ENCODE assay signal across 1 cellular context in genomic region chr20:266604-267562, GRCh38.
A peak's percentile ranks its signal among the peaks of the same experiment; 100 is the strongest.
TF ChIP-seq lines count a peak whose summit lies in the region.

No MANE protein-coding gene starts in this region.

TF ChIP-seq in H1, 55 proteins besides CTCF, POLR2A, EP300 and RAD21:
- TF ChIP-seq CHD7 (IDR thresholded peaks at IDR 0.05; ENCODE audit: insufficient replicate concordance, low read length) (no peak), RFX5 (IDR thresholded peaks at IDR 0.05; ENCODE audit: borderline replicate concordance, low read depth, low read length) (0 out of 2 replicates have a peak, but pooled peaks have one; percentile 46), MAFK (IDR thresholded peaks at IDR 0.05; ENCODE audit: low read depth, low read length) (no peak), ATF2 (IDR thresholded peaks at IDR 0.05; ENCODE audit: low read length) (no peak), E2F6 (IDR thresholded peaks at IDR 0.05) (peak; percentile 90), RXRA (IDR thresholded peaks at IDR 0.05; ENCODE audit: insufficient read depth, low read depth, low read length) (no peak), SP1 (IDR thresholded peaks at IDR 0.05; ENCODE audit: low read depth, low read length) (peak; percentile 43; the same call in 1 of the 2 replicates), SIRT6 (IDR thresholded peaks at IDR 0.05; ENCODE audit: low read length) (no peak), CBX5 (IDR thresholded peaks at IDR 0.05; ENCODE audit: low read depth, low read length) (no peak), HDAC6 (IDR thresholded peaks at IDR 0.05; ENCODE audit: low read depth, low read length) (no peak), TBP (IDR thresholded peaks at IDR 0.05; ENCODE audit: low read depth, low read length) (peak; percentile 82), PHF8 (conservative IDR thresholded peaks at IDR 0.05; ENCODE audit: low read depth, low read length) (peak; percentile 64; the same call in 1 of the 2 replicates), TAF1 (IDR thresholded peaks at IDR 0.05; ENCODE audit: low read depth, low read length) (peak; percentile 89), RBBP5 (IDR thresholded peaks at IDR 0.05; ENCODE audit: borderline replicate concordance, low read depth, low read length) (0 out of 2 replicates have a peak, but pooled peaks have one; percentile 55), JUND (IDR thresholded peaks at IDR 0.05; ENCODE audit: low read length) (0 out of 2 replicates have a peak, but pooled peaks have one; percentile 30), KDM1A (IDR thresholded peaks at IDR 0.05; ENCODE audit: borderline replicate concordance, low read length) (no peak), ATF3 (IDR thresholded peaks at IDR 0.05; ENCODE audit: insufficient read depth, low read depth, low read length) (peak; percentile 64; the same call in 1 of the 2 replicates), CREB1 (IDR thresholded peaks at IDR 0.05) (peak; percentile 42; the same call in 1 of the 2 replicates), YY1 (IDR thresholded peaks at IDR 0.05; ENCODE audit: low read depth, low read length) (peak; percentile 43; the same call in 1 of the 2 replicates), CEBPB (IDR thresholded peaks at IDR 0.05; ENCODE audit: low read depth, low read length) (peak; percentile 60; the same call in 1 of the 2 replicates), BACH1 (IDR thresholded peaks at IDR 0.05; ENCODE audit: low read length) (0 out of 2 replicates have a peak, but pooled peaks have one; percentile 10), ASH2L (IDR thresholded peaks at IDR 0.05; ENCODE audit: low read length) (peak; percentile 44), BCL11A (IDR thresholded peaks at IDR 0.05; ENCODE audit: low read depth in 2 of 2, low read length in 2 of 2) (no peak), SIN3A (conservative IDR thresholded peaks at IDR 0.05 in 1 of 2, IDR thresholded peaks at IDR 0.05 in 1 of 2; ENCODE audit: low read depth in 1 of 2, low read length in 2 of 2) (no peak), TCF12 (IDR thresholded peaks at IDR 0.05; ENCODE audit: low read depth, low read length) (0 out of 2 replicates have a peak, but pooled peaks have one; percentile 76), NRF1 (IDR thresholded peaks at IDR 0.05; ENCODE audit: low read depth, low read length) (no peak), BRCA1 (IDR thresholded peaks at IDR 0.05; ENCODE audit: low read depth, low read length) (no peak), SUZ12 (IDR thresholded peaks at IDR 0.05; ENCODE audit: low read length) (no peak), GTF2F1 (IDR thresholded peaks at IDR 0.05; ENCODE audit: borderline replicate concordance, low read depth, low read length) (peak; percentile 62; the same call in 1 of the 2 replicates), KDM4A (IDR thresholded peaks at IDR 0.05; ENCODE audit: low read depth, low read length, severe bottlenecking) (peak; percentile 87), CHD1 (IDR thresholded peaks at IDR 0.05; ENCODE audit: low read depth, low read length) (no peak), TEAD4 (IDR thresholded peaks at IDR 0.05; ENCODE audit: low read depth, low read length) (peak; percentile 89), MAX (IDR thresholded peaks at IDR 0.05) (peak; percentile 88), POLR2AphosphoS5 (IDR thresholded peaks at IDR 0.05; ENCODE audit: low read depth, low read length) (peak; percentile 93), CBX8 (IDR thresholded peaks at IDR 0.05; ENCODE audit: borderline replicate concordance, low read depth, low read length) (no peak)
TF ChIP-seq in H1: peak in this region for 20.
